ENCODE assay signal across 9 cellular contexts in the genomic region with DNA sequence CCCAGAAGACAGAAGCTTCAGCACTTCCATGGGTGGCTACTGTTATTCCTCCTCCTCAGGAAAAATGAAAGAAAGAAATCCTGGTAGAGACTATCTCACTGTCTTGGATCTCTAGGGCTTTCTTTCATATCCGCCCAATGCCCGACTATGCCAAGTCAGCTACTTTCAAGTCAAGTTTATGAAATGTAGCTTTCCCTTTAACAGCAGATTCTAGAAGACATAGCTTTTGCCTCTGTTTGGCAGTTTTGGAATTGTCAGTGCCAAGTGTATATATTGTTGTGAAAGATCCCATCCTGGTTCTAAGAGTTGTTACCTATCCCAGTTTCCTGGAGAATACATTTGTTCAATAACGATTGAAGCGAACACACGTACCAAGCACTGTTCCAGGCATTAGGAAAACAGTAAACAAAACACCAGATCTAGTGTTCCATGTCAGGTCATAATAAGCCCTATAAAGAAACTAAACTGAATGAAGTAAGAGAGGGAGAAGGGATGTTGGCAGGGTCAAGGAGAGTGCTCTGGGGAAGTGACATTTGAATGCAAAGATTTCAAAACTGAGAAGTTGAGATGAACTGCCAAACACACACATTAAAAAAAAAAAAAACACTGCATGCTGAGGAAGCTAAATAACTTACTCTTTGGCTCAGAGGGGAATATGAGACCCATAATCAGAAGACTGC. TPM values are rescaled to one million over a fixed set of nuclear protein-coding genes. Genes with fewer than 3 reads are reported as not detected.
DNase-seq lines count a peak whose midpoint lies in the region; ATAC-seq, FAIRE-seq and TF ChIP-seq lines count a peak whose summit lies in the region.
"Had no signal": no experiment of that assay in that cellular context is flagged by ENCODE, and none has a peak within 500 bp of the region (broad histone marks: within the 10 kb centered on the region; RNA-seq: fewer than 3 reads in every experiment).

No MANE protein-coding gene starts in this region.

- FAIRE-seq in GM12878 (lab: Jason Lieb, UNC), result no peak

- H3K27ac Mint-ChIP-seq in MCF 10A (ENCODE audit: low read depth, unreplicated experiment), result no peak overlapping the region

- no peaks in the 10 kb centered on the region for H3K36me3 Mint-ChIP-seq in MCF 10A (ENCODE audit: insufficient read depth, unreplicated experiment)

- H2BK120ac ChIP-seq in neuronal stem cell (ENCODE audit: low read depth, low read length) (no peak overlapping the region), trophoblast cell (ENCODE audit: insufficient read depth, low read length, poor library complexity) (no peak overlapping the region)

- RAD21 ChIA-PET in GM12878 (lab: Charles Lee; ENCODE audit: unreplicated experiment), result interaction anchor here (0.7 to 1.6 kb wide), 4 partner anchors 44 to 413 kb away, joined by 3 read pairs; no protein-coding TSS in a partner anchor

- H3K79me2 ChIP-seq in GM12878 (ENCODE audit: control insufficient read depth, insufficient read depth, low read length) (no peaks in the 10 kb centered on the region), trophoblast cell (ENCODE audit: control insufficient read depth, insufficient read depth, low read length, poor library complexity) (no peaks in the 10 kb centered on the region)

- peaks cover 0 to 14% of the 10 kb centered on the region in 2 experiments; a peak in 1 of 4 replicates for H3K27me3 ChIP-seq in GM12878 (replicated peaks in 1 of 2; ENCODE audit: control insufficient read depth in 2 of 2, insufficient read depth in 2 of 2, low read length in 1 of 2)
- H3K27me3 ChIP-seq in neuronal stem cell (ENCODE audit: control insufficient read depth in 3 of 3, insufficient read depth in 3 of 3, low read depth in 1 of 3, low read length in 3 of 3), result no peaks in the 10 kb centered on the region
- H3K27me3 ChIP-seq in trophoblast cell (ENCODE audit: insufficient read depth, low read length), result no peaks in the 10 kb centered on the region
- no peaks in the 10 kb centered on the region for H3K27me3 ChIP-seq in BE2C

- no peak overlapping the region for H2AK5ac ChIP-seq in neuronal stem cell (ENCODE audit: low read depth, low read length)
- H2AK5ac ChIP-seq in trophoblast cell (ENCODE audit: low read length), result no peak overlapping the region

- H3K36me3 ChIP-seq in GM12878 (ENCODE audit: control insufficient read depth in 2 of 2, insufficient read depth in 2 of 2, low read length in 1 of 2) (no peaks in the 10 kb centered on the region), neuronal stem cell (replicated peaks in 1 of 2; ENCODE audit: control insufficient read depth in 2 of 2, insufficient read depth in 2 of 2, low read length in 2 of 2) (no peaks in the 10 kb centered on the region), trophoblast cell (ENCODE audit: control insufficient read depth in 1 of 2, insufficient read depth in 2 of 2, low read length in 2 of 2) (no peaks in the 10 kb centered on the region), BE2C (no peaks in the 10 kb centered on the region)

- H2AFZ ChIP-seq in GM12878 (ENCODE audit: control insufficient read depth, low read depth, low read length), result no peak overlapping the region
- peak overlapping the region; percentile 61 for H2AFZ ChIP-seq in neuronal stem cell (ENCODE audit: low read length)
- no peak overlapping the region for H2AFZ ChIP-seq in trophoblast cell (ENCODE audit: insufficient read depth, low read length, poor library complexity)

- H3K4me1 Mint-ChIP-seq in MCF 10A (ENCODE audit: insufficient read depth, unreplicated experiment), result no peaks in the 10 kb centered on the region

- H3K79me1 ChIP-seq in neuronal stem cell (ENCODE audit: low read depth, low read length), result no peaks in the 10 kb centered on the region
- H3K79me1 ChIP-seq in trophoblast cell (ENCODE audit: low read length), result no peaks in the 10 kb centered on the region

- no peaks in the 10 kb centered on the region for H3K27me3 Mint-ChIP-seq in MCF 10A (ENCODE audit: insufficient read depth, unreplicated experiment)

- TF ChIP-seq CTCF in GM12878 (IDR thresholded peaks at IDR 0.05 in 2 of 3, conservative IDR thresholded peaks at IDR 0.05 in 1 of 3; ENCODE audit: control insufficient read depth in 2 of 3, extremely low read depth in 1 of 3, insufficient read depth in 1 of 3, low read depth in 3 of 3, low read length in 3 of 3) (no peak), MCF 10A (IDR thresholded peaks at IDR 0.05; ENCODE audit: unreplicated experiment) (no peak), BE2C (IDR thresholded peaks at IDR 0.05; ENCODE audit: low read depth, low read length) (no peak)

- 53% methylated on average over 5 of the region's 5 CpGs for WGBS in GM12878 (ENCODE audit: insufficient coverage, insufficient replicate concordance, low lambda C conversion rate, missing lambda C conversion rate)
- WGBS in neuronal stem cell (ENCODE audit: extremely low coverage in 2 of 2, insufficient read length in 2 of 2, insufficient replicate concordance in 1 of 2), 2 donors, result no CpG with 5 or more reads among the region's 5 CpGs
- WGBS in trophoblast cell (ENCODE audit: extremely low coverage, insufficient coverage, insufficient read length), result no CpG with 5 or more reads among the region's 5 CpGs

- in situ Hi-C loops in GM12878 (cut with MboI), result loop anchor here (25.0 kb wide), 2 partner anchors 1098 to 1673 kb away; no protein-coding TSS in a partner anchor

- ATAC-seq in GM18511 (IDR thresholded peaks at IDR 0.05; ENCODE audit: unreplicated experiment) (peak; percentile 34), HG02763 (IDR thresholded peaks at IDR 0.05; ENCODE audit: unreplicated experiment) (peak; percentile 11), GM12878 (peak; percentile 42)

- H4K20me1 ChIP-seq in GM12878 (ENCODE audit: control insufficient read depth, insufficient read depth), result no peaks in the 10 kb centered on the region

- H3K4ac ChIP-seq in neuronal stem cell (ENCODE audit: low read length), result no peak overlapping the region
- no peak overlapping the region for H3K4ac ChIP-seq in trophoblast cell (ENCODE audit: low read depth, low read length)

- POLR2A ChIA-PET in GM12878 (lab: Charles Lee) (no interaction called here), MCF 10A (lab: Yijun Ruan, JAX) (interaction anchor here (0.6 to 0.8 kb wide), 2 partner anchors 8 to 16 kb away, joined by 3 read pairs; no protein-coding TSS in a partner anchor)

- DNase-seq in GM12878 (ENCODE audit: low read depth, low spot score), result no peak
- no peak for DNase-seq in neuronal stem cell (ENCODE audit: low spot score)
- no peak for DNase-seq in OCI-M2 (lab: John Stamatoyannopoulos, UW; ENCODE audit: unreplicated experiment)
- DNase-seq in trophoblast cell, result no peak
- DNase-seq in MCF 10A (ENCODE audit: unreplicated experiment), result no peak
- DNase-seq in BE2C, result no peak
- DNase-seq: SW 1271 had no signal

- H3K23ac ChIP-seq in neuronal stem cell (ENCODE audit: low read depth, low read length, poor library complexity), result no peak overlapping the region
- H3K23ac ChIP-seq in trophoblast cell (ENCODE audit: low read length), result no peak overlapping the region

- H3K4me3 ChIP-seq in GM12878 (no peak overlapping the region), neuronal stem cell (ENCODE audit: low read length in 2 of 2) (no peak overlapping the region), trophoblast cell (ENCODE audit: low read depth, low read length) (no peak overlapping the region), BE2C (ENCODE audit: low read depth, low read length) (no peak overlapping the region)

- no peak overlapping the region for H2BK15ac ChIP-seq in neuronal stem cell (ENCODE audit: low read length)

- H4K8ac ChIP-seq in neuronal stem cell (ENCODE audit: low read depth, low read length) (no peak overlapping the region), trophoblast cell (ENCODE audit: low read depth, low read length) (no peak overlapping the region)

- CTCF ChIA-PET in GM12878 (lab: Yijun Ruan, JAX), result interaction anchor here (0.5 to 1.6 kb wide), 3 partner anchors 13 to 393 kb away, joined by 3 to 6 read pairs (median 4); no protein-coding TSS in a partner anchor
- CTCF ChIA-PET in MCF 10A (lab: Yijun Ruan, JAX), result interaction anchor here (0.8 to 2.5 kb wide), 4 partner anchors 8 to 67 kb away, joined by 3 to 9 read pairs (median 5); no protein-coding TSS in a partner anchor

- no peak overlapping the region for H3K14ac ChIP-seq in neuronal stem cell (ENCODE audit: low read length)
- H3K14ac ChIP-seq in trophoblast cell (ENCODE audit: low read length), result no peak overlapping the region

- H3K27ac ChIP-seq in GM12878 (ENCODE audit: control insufficient read depth, insufficient read depth) (no peak overlapping the region), neuronal stem cell (replicated peaks; ENCODE audit: low read length) (no peak overlapping the region), trophoblast cell (ENCODE audit: low read depth, low read length) (no peak overlapping the region)

- H3K4me2 ChIP-seq in GM12878 (ENCODE audit: control insufficient read depth, insufficient read depth) (peak overlapping the region; percentile 38), neuronal stem cell (ENCODE audit: insufficient read depth, low read length, poor library complexity, severe bottlenecking) (no peak overlapping the region), trophoblast cell (ENCODE audit: low read length) (no peak overlapping the region)

- H3K9ac ChIP-seq in GM12878 (ENCODE audit: control insufficient read depth, insufficient read depth, low read length) (no peak overlapping the region), neuronal stem cell (ENCODE audit: low read depth, low read length, poor library complexity) (no peak overlapping the region), trophoblast cell (ENCODE audit: low read length) (no peak overlapping the region)

- no peak overlapping the region for H2BK5ac ChIP-seq in neuronal stem cell (ENCODE audit: low read length)
- H2BK5ac ChIP-seq in trophoblast cell (ENCODE audit: low read depth, low read length, poor library complexity), result no peak overlapping the region

- H3K18ac ChIP-seq in neuronal stem cell (ENCODE audit: low read length), result no peak overlapping the region
- no peak overlapping the region for H3K18ac ChIP-seq in trophoblast cell (ENCODE audit: low read length)

- H3K9me3 Mint-ChIP-seq in MCF 10A (ENCODE audit: unreplicated experiment), result no peaks in the 10 kb centered on the region

- no peak overlapping the region for H4K12ac ChIP-seq in trophoblast cell (ENCODE audit: low read depth, low read length)

- no peak for TF ChIP-seq RAD21 in GM12878 (IDR thresholded peaks at IDR 0.05; ENCODE audit: insufficient read depth, low read depth, low read length)

- BruUV-seq in GM12878 (replicated peaks; lab: Mats Ljungman, UMichigan) (no TSS peak), MCF 10A (replicated peaks; lab: Mats Ljungman, UMichigan) (no TSS peak)

- no peak for TF ChIP-seq EP300 in GM12878 (IDR thresholded peaks at IDR 0.05; ENCODE audit: borderline replicate concordance in 1 of 2, control insufficient read depth in 1 of 2, low read depth in 2 of 2, low read length in 2 of 2)

- H2BK12ac ChIP-seq in neuronal stem cell (ENCODE audit: low read length), result no peak overlapping the region
- no peak overlapping the region for H2BK12ac ChIP-seq in trophoblast cell (ENCODE audit: low read length)

- H3K4me1 ChIP-seq in GM12878 (ENCODE audit: control insufficient read depth, insufficient read depth, low read length), result no peaks in the 10 kb centered on the region
- no peaks in the 10 kb centered on the region for H3K4me1 ChIP-seq in neuronal stem cell (ENCODE audit: control insufficient read depth in 2 of 2, insufficient read depth in 1 of 2, low read depth in 1 of 2, low read length in 2 of 2)
- H3K4me1 ChIP-seq in trophoblast cell (ENCODE audit: control insufficient read depth in 1 of 2, insufficient read depth in 2 of 2, low read length in 2 of 2), result no peaks in the 10 kb centered on the region
- no peaks in the 10 kb centered on the region for H3K4me1 ChIP-seq in BE2C

- H4K91ac ChIP-seq in neuronal stem cell (ENCODE audit: low read depth, low read length, poor library complexity) (no peak overlapping the region), trophoblast cell (ENCODE audit: low read depth, low read length) (no peak overlapping the region)

- H3K4me3 Mint-ChIP-seq in MCF 10A (ENCODE audit: unreplicated experiment), result no peak overlapping the region

- no peak for TF ChIP-seq POLR2A in GM12878 (IDR thresholded peaks at IDR 0.05; ENCODE audit: low read depth, low read length)

- H3K9me3 ChIP-seq in GM12878 (replicated peaks; ENCODE audit: control insufficient read depth, insufficient read depth, low read length) (no peaks in the 10 kb centered on the region), neuronal stem cell (replicated peaks in 1 of 2; ENCODE audit: control insufficient read depth in 2 of 2, insufficient read depth in 1 of 2, low read depth in 1 of 2, low read length in 2 of 2) (no peaks in the 10 kb centered on the region), trophoblast cell (ENCODE audit: insufficient read depth, low read depth, low read length) (no peaks in the 10 kb centered on the region), BE2C (no peaks in the 10 kb centered on the region)

- intact Hi-C loops in GM12878 (cut with micrococcal nuclease; ENCODE audit: unreplicated experiment) (no loop called here), MCF 10A (cut with micrococcal nuclease) (no loop called here)

- SMC1A ChIA-PET in GM12878 (lab: Charles Lee; ENCODE audit: uncharacterized antibody, unreplicated experiment), result interaction anchor here (1.0 to 2.0 kb wide), 6 partner anchors 11 to 129 kb away, joined by 3 to 8 read pairs (median 4); a partner anchor contains a TSS

RNA-seq across cellular contexts. Expression of a gene that starts 14.5 kb away (rescaled TPM):
- not detected in 2 replicates for total RNA-seq in GM12878 (2013; cell fraction: nucleolus; rRNA removed)
- total RNA-seq in GM12878 (2014; rRNA removed) (0.06 TPM in 1 of 2 replicates, not detected in the other), GM12878 (2014; rRNA removed; fragmentation: Illumina TruSeq; extraction: Trizol) (0.04 and 0.09 TPM in 2 replicates), GM12878 (2021) (0.27 and 0.51 TPM in 2 replicates), MCF 10A (2022) (not detected in 2 replicates)
- 0.09 TPM for polyA plus RNA-seq in GM12878 (2011; ENCODE audit: low read depth)
- polyA plus RNA-seq in GM12878 (2011; rRNA removed) (0.14 and 0.16 TPM in 2 replicates), GM12878 (2014; fragmentation: Illumina TruSeq; extraction: Trizol) (0.14 and 0.24 TPM in 2 replicates), GM12878 (2014; fragmentation: Nextera tagmentation; extraction: Ambion mirVana) (under 1 TPM; 0.18 to 0.38 TPM), GM12878 (2014; rRNA removed) (0.09 and 0.10 TPM in 2 replicates), GM12878 (2016; fragmentation: Nextera tagmentation; extraction: Ambion mirVana) (1 to 10 TPM; 1.1 to 1.3 TPM)
- polyA plus RNA-seq in GM12878 (2011; cell fraction: cytosol; rRNA removed), result 0.21 and 0.25 TPM in 2 replicates
- 0.21 and 0.32 TPM in 2 replicates for polyA plus RNA-seq in GM12878 (2011; cell fraction: nucleus; rRNA removed)
- 0.31 and 0.57 TPM in 2 replicates for polyA plus RNA-seq in GM12878 (2012)
- 0.05 TPM in 1 of 2 replicates, not detected in the other for polyA minus RNA-seq in GM12878 (2011; rRNA and poly(A)+ RNA removed)
- polyA minus RNA-seq in GM12878 (2011; cell fraction: cytosol; rRNA and poly(A)+ RNA removed), result not detected in 2 replicates
- polyA minus RNA-seq in GM12878 (2011; cell fraction: nucleus; rRNA and poly(A)+ RNA removed), result 0.12 and 0.67 TPM in 2 replicates
- polyA plus RNA-seq in neuronal stem cell (2013, experiment 1 of 2), result not detected
- not detected for polyA plus RNA-seq in neuronal stem cell (2013, experiment 2 of 2)
- not detected in 2 replicates for polyA plus RNA-seq in trophoblast cell (2013)
- not detected for polyA plus RNA-seq in BE2C (2012; ENCODE audit: insufficient read depth, insufficient read length, low read depth)

RNA-seq across cellular contexts. Expression of a gene that starts 22.0 kb away (rescaled TPM):
- not detected in 2 replicates for total RNA-seq in GM12878 (2013; cell fraction: nucleolus; rRNA removed)
- total RNA-seq in GM12878 (2014; rRNA removed), result not detected in 2 replicates
- total RNA-seq in GM12878 (2014; rRNA removed; fragmentation: Illumina TruSeq; extraction: Trizol), result not detected in 2 replicates
- not detected in 2 replicates for total RNA-seq in GM12878 (2021)
- not detected for polyA plus RNA-seq in GM12878 (2011; ENCODE audit: low read depth)
- polyA plus RNA-seq in GM12878 (2011; rRNA removed), result not detected in 2 replicates
- not detected in 2 replicates for polyA plus RNA-seq in GM12878 (2011; cell fraction: cytosol; rRNA removed)
- polyA plus RNA-seq in GM12878 (2011; cell fraction: nucleus; rRNA removed), result not detected in 2 replicates
- polyA plus RNA-seq in GM12878 (2012), result not detected in 2 replicates
- not detected in 2 replicates for polyA plus RNA-seq in GM12878 (2014; fragmentation: Illumina TruSeq; extraction: Trizol)
- polyA plus RNA-seq in GM12878 (2014; fragmentation: Nextera tagmentation; extraction: Ambion mirVana), result under 1 TPM in 1 of 2 experiments, not detected in 1; 0.18 TPM
- not detected in 2 replicates for polyA plus RNA-seq in GM12878 (2014; rRNA removed)
- not detected for polyA plus RNA-seq in GM12878 (2016; fragmentation: Nextera tagmentation; extraction: Ambion mirVana)
- not detected in 2 replicates for polyA minus RNA-seq in GM12878 (2011; rRNA and poly(A)+ RNA removed)
- not detected in 2 replicates for polyA minus RNA-seq in GM12878 (2011; cell fraction: cytosol; rRNA and poly(A)+ RNA removed)
- not detected in 2 replicates for polyA minus RNA-seq in GM12878 (2011; cell fraction: nucleus; rRNA and poly(A)+ RNA removed)
- polyA plus RNA-seq in neuronal stem cell (2013, experiment 1 of 2), result 0.06 TPM
- 0.10 TPM for polyA plus RNA-seq in neuronal stem cell (2013, experiment 2 of 2)
- not detected in 2 replicates for polyA plus RNA-seq in trophoblast cell (2013)
- not detected in 2 replicates for total RNA-seq in MCF 10A (2022)
- not detected for polyA plus RNA-seq in BE2C (2012; ENCODE audit: insufficient read depth, insufficient read length, low read depth)

RNA-seq across cellular contexts. Expression of a gene that starts 52.3 kb away (rescaled TPM):
- total RNA-seq in GM12878 (2013; cell fraction: nucleolus; rRNA removed), result 113 and 148 TPM in 2 replicates
- total RNA-seq in GM12878 (2014; rRNA removed) (284 and 330 TPM in 2 replicates), GM12878 (2014; rRNA removed; fragmentation: Illumina TruSeq; extraction: Trizol) (410 and 436 TPM in 2 replicates), GM12878 (2021) (276 and 280 TPM in 2 replicates), MCF 10A (2022) (not detected in 2 replicates)
- polyA plus RNA-seq in GM12878 (2011; ENCODE audit: low read depth), result 759 TPM
- polyA plus RNA-seq in GM12878 (2011; rRNA removed) (183 and 188 TPM in 2 replicates), GM12878 (2014; fragmentation: Illumina TruSeq; extraction: Trizol) (787 and 820 TPM in 2 replicates), GM12878 (2014; fragmentation: Nextera tagmentation; extraction: Ambion mirVana) (1,000 to 10,000 TPM in 1 of 2 experiments, 100 to 1,000 TPM in 1; 617 to 1,045 TPM), GM12878 (2014; rRNA removed) (419 and 468 TPM in 2 replicates), GM12878 (2016; fragmentation: Nextera tagmentation; extraction: Ambion mirVana) (100 to 1,000 TPM; 505 to 555 TPM)
- 123 and 126 TPM in 2 replicates for polyA plus RNA-seq in GM12878 (2011; cell fraction: cytosol; rRNA removed)
- polyA plus RNA-seq in GM12878 (2011; cell fraction: nucleus; rRNA removed), result 54.4 and 69.2 TPM in 2 replicates
- 415 and 928 TPM in 2 replicates for polyA plus RNA-seq in GM12878 (2012)
- 120 and 211 TPM in 2 replicates for polyA minus RNA-seq in GM12878 (2011; rRNA and poly(A)+ RNA removed)
- 47.6 and 68.1 TPM in 2 replicates for polyA minus RNA-seq in GM12878 (2011; cell fraction: cytosol; rRNA and poly(A)+ RNA removed)
- polyA minus RNA-seq in GM12878 (2011; cell fraction: nucleus; rRNA and poly(A)+ RNA removed), result 7.1 and 11.6 TPM in 2 replicates
- polyA plus RNA-seq in neuronal stem cell (2013, experiment 1 of 2), result 0.03 TPM
- polyA plus RNA-seq in neuronal stem cell (2013, experiment 2 of 2), result not detected
- polyA plus RNA-seq in trophoblast cell (2013), result not detected in 2 replicates
- polyA plus RNA-seq in BE2C (2012; ENCODE audit: insufficient read depth, insufficient read length, low read depth), result not detected

Comparison
In these comparisons a context has a peak if more than half of its experiments do, and no peak if none do; other contexts are left out.
1. RNA of a gene that starts 52.3 kb away (total RNA-seq): 113 to 436 TPM in GM12878; not detected in MCF 10A; every median in the first group is over 10 times any median in the second.
2. Peak in every context shown above with its lines, with median percentiles within 50 percentile points of each other: ATAC-seq.